Comparison of ENCODE assay signal across 1 cellular context in the genomic region with DNA sequence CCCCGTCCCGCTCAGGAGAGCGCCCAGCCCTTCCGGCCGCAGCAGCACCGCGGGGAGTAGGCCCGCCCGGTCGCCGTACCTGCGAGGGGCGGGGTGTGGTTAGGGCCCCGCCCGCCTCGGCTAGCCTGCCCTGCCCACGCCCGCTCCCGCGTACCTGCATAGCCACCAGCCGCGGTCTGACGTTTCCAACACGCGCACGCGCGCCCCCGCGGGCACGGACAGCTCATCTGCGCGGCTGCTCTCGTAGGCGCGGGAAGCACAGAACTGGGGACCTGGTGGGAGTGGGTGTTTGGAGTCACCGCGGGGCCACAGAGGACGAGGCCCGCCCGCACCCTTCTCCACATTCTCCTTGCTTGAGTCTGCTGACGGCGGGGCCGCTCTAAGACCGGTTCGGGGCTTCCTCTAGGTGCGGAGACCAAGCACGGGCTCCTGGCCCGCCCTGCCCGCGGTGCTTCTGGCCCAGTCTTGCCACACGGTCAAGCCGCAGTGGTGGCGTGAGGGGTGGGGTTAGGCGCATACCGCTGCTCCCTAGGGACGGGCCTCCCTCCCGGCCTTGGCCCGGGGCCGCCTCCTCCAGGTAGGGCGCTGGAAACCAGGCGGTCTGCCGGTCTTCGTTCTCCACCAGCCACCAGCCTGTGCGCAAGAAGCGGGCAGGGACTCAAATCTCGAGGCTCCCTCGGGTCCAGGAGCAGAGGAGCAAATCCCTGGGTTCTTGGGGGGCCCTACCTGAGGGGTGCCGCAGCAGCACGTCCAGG.
TF ChIP-seq lines count a peak whose summit lies in the region.

No MANE protein-coding gene starts in this region.

TF ChIP-seq in GM12878, 131 proteins besides CTCF, POLR2A, EP300 and RAD21:
- TF ChIP-seq MEF2B (IDR thresholded peaks at IDR 0.05; ENCODE audit: partially characterized antibody, poor library complexity, severe bottlenecking) (peak; percentile 20), PAX5 (IDR thresholded peaks at IDR 0.05; ENCODE audit: borderline replicate concordance, low read depth, low read length) (0 out of 2 replicates have a peak, but pooled peaks have one; percentile 5), CHD2 (IDR thresholded peaks at IDR 0.05; ENCODE audit: borderline replicate concordance, low read depth, low read length) (no peak), ESRRA (IDR thresholded peaks at IDR 0.05; ENCODE audit: low read length) (no peak), ZNF207 (IDR thresholded peaks at IDR 0.05; ENCODE audit: borderline replicate concordance) (no peak)
